9 cellular contexts compared by ENCODE assay signal in the genomic region with DNA sequence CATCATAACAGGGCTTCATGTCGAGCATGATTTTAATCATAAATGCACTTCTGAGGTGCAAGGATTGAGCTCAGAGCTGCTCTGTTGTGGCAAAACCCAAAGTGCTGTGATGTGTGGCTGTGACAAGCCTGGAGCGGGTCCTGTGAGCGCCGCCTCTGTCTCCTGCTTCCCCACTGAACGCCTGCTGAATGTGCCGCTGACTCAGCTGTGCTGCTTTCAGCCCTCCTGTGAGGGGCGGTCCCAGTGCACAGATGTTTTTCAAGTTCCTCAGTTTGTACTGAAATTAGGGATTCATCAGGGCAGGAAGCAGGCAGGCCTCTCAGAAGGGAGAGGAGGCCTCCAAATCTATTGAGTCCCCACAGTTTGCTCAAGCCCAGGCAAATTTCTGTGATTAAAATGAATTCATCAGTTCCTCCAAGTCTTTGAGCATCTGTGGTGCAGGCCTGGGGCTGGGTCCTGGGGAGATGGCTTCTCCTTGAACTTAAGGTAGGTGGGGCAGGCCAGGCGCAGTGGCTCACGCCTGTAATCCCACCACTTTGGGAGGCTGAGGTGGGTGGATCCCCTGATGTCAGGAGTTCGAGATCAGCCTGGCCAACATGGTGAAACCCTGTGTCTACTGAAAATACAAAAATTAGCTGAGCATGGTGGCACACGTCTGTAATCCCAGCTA. TPM values are rescaled to one million over a fixed set of nuclear protein-coding genes. Genes with fewer than 3 reads are reported as not detected.
DNase-seq lines count a peak whose midpoint lies in the region; ATAC-seq and TF ChIP-seq lines count a peak whose summit lies in the region.
"Had no signal": no experiment of that assay in that cellular context is flagged by ENCODE, and none has a peak within 500 bp of the region (broad histone marks: within the 10 kb centered on the region; RNA-seq: fewer than 3 reads in every experiment).

No MANE protein-coding gene starts in this region.

- H3K4me1 ChIP-seq in BLaER1 = peaks cover 88% of the 10 kb centered on the region
- H3K4me1 ChIP-seq in naive thymus-derived CD4-positive, alpha-beta T cell (ENCODE audit: control insufficient read depth in 2 of 2, insufficient read depth in 2 of 2, low read length in 2 of 2) = peaks cover 8 to 21% of the 10 kb centered on the region in 2 donors

- no peaks in the 10 kb centered on the region for H3K27me3 Mint-ChIP-seq in chondrocyte (ENCODE audit: low read depth)
- peaks cover 0 to 6% (median 3%) of the 10 kb centered on the region in 5 donors for H3K27me3 Mint-ChIP-seq in naive thymus-derived CD4-positive, alpha-beta T cell

- H3K9ac ChIP-seq in BLaER1 = peak overlapping the region; percentile 63

- DNase-seq in LHCN-M2 (ENCODE audit: low read depth) (peak; percentile 21), chondrocyte (ENCODE audit: low spot score) (no peak), hepatic stellate cell (ENCODE audit: low spot score) (no peak), NOMO-1 treated with dmso at 0.1 percent for 144 hours (lab: John Stamatoyannopoulos, UW; ENCODE audit: unreplicated experiment) (no peak), iPS-NIHi7 (ENCODE audit: extremely low spot score) (no peak)
- peak in 1 of 9 donors; percentile 3 for DNase-seq in naive thymus-derived CD4-positive, alpha-beta T cell

- peak overlapping the region; percentile 41 for H3K27ac Mint-ChIP-seq in chondrocyte (ENCODE audit: unreplicated experiment)
- peak overlapping the region in 5 of 9 donors; percentile 12 to 60 (median 24) for H3K27ac Mint-ChIP-seq in naive thymus-derived CD4-positive, alpha-beta T cell

- TF ChIP-seq CTCF in chondrocyte (IDR thresholded peaks at IDR 0.05) = no peak

- CTCF ChIA-PET in naive thymus-derived CD4-positive, alpha-beta T cell (lab: Charles Lee) = no interaction called here

- 0 out of 2 replicates have a peak, but pooled peaks cover 4% of the 10 kb centered on the region for H3K9me3 ChIP-seq in BLaER1
- H3K9me3 ChIP-seq in naive thymus-derived CD4-positive, alpha-beta T cell (ENCODE audit: control insufficient read depth in 2 of 3, low read length in 3 of 3) = no peaks in the 10 kb centered on the region

- peaks cover 19% of the 10 kb centered on the region for H3K36me3 ChIP-seq in BLaER1
- no peaks in the 10 kb centered on the region for H3K36me3 ChIP-seq in naive thymus-derived CD4-positive, alpha-beta T cell (ENCODE audit: control insufficient read depth in 2 of 3, insufficient read depth in 3 of 3, low read length in 3 of 3)

- no peak overlapping the region for H3K4me3 ChIP-seq in BLaER1
- H3K4me3 ChIP-seq in naive thymus-derived CD4-positive, alpha-beta T cell (ENCODE audit: low read length) = no peak overlapping the region

- POLR2A ChIA-PET in naive thymus-derived CD4-positive, alpha-beta T cell (lab: Charles Lee) = no interaction called here

- H3K4me1 Mint-ChIP-seq in chondrocyte (ENCODE audit: low read depth) = peaks cover 25% of the 10 kb centered on the region
- H3K4me1 Mint-ChIP-seq in naive thymus-derived CD4-positive, alpha-beta T cell = peaks cover 14 to 47% (median 26%) of the 10 kb centered on the region in 7 donors

- no peaks in the 10 kb centered on the region for H4K20me1 ChIP-seq in BLaER1

- no peaks in the 10 kb centered on the region for H3K27me3 ChIP-seq in BLaER1
- H3K27me3 ChIP-seq in naive thymus-derived CD4-positive, alpha-beta T cell (ENCODE audit: control insufficient read depth in 2 of 2, insufficient read depth in 2 of 2, low read length in 2 of 2) = no peaks in the 10 kb centered on the region

- H3K27ac ChIP-seq in BLaER1 = peak overlapping the region; percentile 75
- no peak overlapping the region for H3K27ac ChIP-seq in naive thymus-derived CD4-positive, alpha-beta T cell (ENCODE audit: low read depth, low read length)

- H3K9me3 Mint-ChIP-seq in chondrocyte (ENCODE audit: low read depth) = no peaks in the 10 kb centered on the region
- H3K9me3 Mint-ChIP-seq in naive thymus-derived CD4-positive, alpha-beta T cell = peaks cover 0 to 5% (median 0%) of the 10 kb centered on the region in 11 donors

- no peak overlapping the region for H3K4me3 Mint-ChIP-seq in chondrocyte (ENCODE audit: unreplicated experiment)
- peak overlapping the region in 2 of 10 donors; percentile 55 to 61 for H3K4me3 Mint-ChIP-seq in naive thymus-derived CD4-positive, alpha-beta T cell

- H3K36me3 Mint-ChIP-seq in chondrocyte (ENCODE audit: low read depth) = peaks cover 6% of the 10 kb centered on the region
- H3K36me3 Mint-ChIP-seq in naive thymus-derived CD4-positive, alpha-beta T cell = peaks cover 4 to 23% (median 5%) of the 10 kb centered on the region in 5 donors

- H3K4me2 ChIP-seq in BLaER1 = peak overlapping the region; percentile 82

- intact Hi-C loops in naive thymus-derived CD4-positive, alpha-beta T cell (cut with micrococcal nuclease) = no loop called here

- ATAC-seq in naive thymus-derived CD4-positive, alpha-beta T cell = no peak
- no peak for ATAC-seq in HG02759 (IDR thresholded peaks at IDR 0.05; ENCODE audit: unreplicated experiment)

RNA-seq across cellular contexts. Expression of gene GTSE1, which starts 2.9 kb away (rescaled TPM):
- 27.6 and 31.9 TPM in 2 replicates for total RNA-seq in LHCN-M2 (2014; rRNA removed)
- 20.5 TPM for polyA plus RNA-seq in LHCN-M2 (2012)
- 7.2 to 8.2 TPM (median 7.3 TPM) in 3 replicates for total RNA-seq in chondrocyte
- 10 to 100 TPM in 1 of 5 experiments, under 1 TPM in 2, not detected in 2; 0.30 to 55.5 (median 0.61) TPM for total RNA-seq in naive thymus-derived CD4-positive, alpha-beta T cell
- polyA plus RNA-seq in naive thymus-derived CD4-positive, alpha-beta T cell = not detected

RNA-seq across cellular contexts. Expression of gene TTC38, which starts 25.9 kb away (rescaled TPM):
- total RNA-seq in LHCN-M2 (2014; rRNA removed) (38.0 and 38.6 TPM in 2 replicates), chondrocyte (13.8 to 19.6 TPM (median 16.5 TPM) in 3 replicates)
- polyA plus RNA-seq in LHCN-M2 (2012) = 20.9 TPM
- total RNA-seq in naive thymus-derived CD4-positive, alpha-beta T cell = 10 to 100 TPM in 2 of 5 experiments, 1 to 10 TPM in 3; 4.1 to 26.0 (median 7.2) TPM
- polyA plus RNA-seq in naive thymus-derived CD4-positive, alpha-beta T cell = 1 to 10 TPM; 2.9 to 3.8 TPM

RNA-seq across cellular contexts. Expression of gene PKDREJ, which starts 30.6 kb away (rescaled TPM):
- total RNA-seq in LHCN-M2 (2014; rRNA removed) (not detected in 2 replicates), chondrocyte (0.05 to 0.08 TPM (median 0.07 TPM) in 3 replicates)
- polyA plus RNA-seq in LHCN-M2 (2012) = 0.07 TPM
- total RNA-seq in naive thymus-derived CD4-positive, alpha-beta T cell = not detected
- not detected for polyA plus RNA-seq in naive thymus-derived CD4-positive, alpha-beta T cell
- total RNA-seq: kidney epithelial cell had no signal

RNA-seq across cellular contexts. Expression of gene TRMU, which starts 41.8 kb away (rescaled TPM):
- 53.6 and 59.0 TPM in 2 replicates for total RNA-seq in LHCN-M2 (2014; rRNA removed)
- polyA plus RNA-seq in LHCN-M2 (2012) = 29.9 TPM
- 26.5 to 39.2 TPM (median 27.3 TPM) in 3 replicates for total RNA-seq in chondrocyte
- 10 to 100 TPM; 56.9 to 92.1 (median 70.3) TPM for total RNA-seq in naive thymus-derived CD4-positive, alpha-beta T cell
- 10 to 100 TPM; 17.9 to 21.1 TPM for polyA plus RNA-seq in naive thymus-derived CD4-positive, alpha-beta T cell

RNA-seq across cellular contexts. Expression of gene CDPF1, which starts 43.6 kb away (rescaled TPM):
- total RNA-seq in LHCN-M2 (2014; rRNA removed) (15.9 and 21.3 TPM in 2 replicates), chondrocyte (7.7 to 11.2 TPM (median 9.9 TPM) in 3 replicates)
- polyA plus RNA-seq in LHCN-M2 (2012) = 9.6 TPM
- total RNA-seq in naive thymus-derived CD4-positive, alpha-beta T cell = 10 to 100 TPM in 3 of 5 experiments, 1 to 10 TPM in 2; 4.2 to 13.8 (median 11.7) TPM
- polyA plus RNA-seq in naive thymus-derived CD4-positive, alpha-beta T cell = 10 to 100 TPM; 17.8 TPM
